Comparison of ENCODE assay signal across 15 cellular contexts in genomic region chr11:11478687-11479086, GRCh38.
"Had no signal": no experiment of that assay in that cellular context is flagged by ENCODE, and none has a peak within 500 bp of the region (broad histone marks: within the 10 kb centered on the region; RNA-seq: fewer than 3 reads in every experiment).

No MANE protein-coding gene starts in this region.

- H3K9me3 Mint-ChIP-seq: natural killer cell, type B pancreatic cell had no signal

- H3K4me3 Mint-ChIP-seq: activated CD8-positive, alpha-beta T cell treated with anti-CD3 and anti-CD28 coated beads, Interleukin-2, amount 10 ng/mL, durations not matched to agents 7 days and 5 days; natural killer cell; type B pancreatic cell had no signal

- ATAC-seq: activated CD8-positive, alpha-beta T cell treated with anti-CD3 and anti-CD28 coated beads, Interleukin-2, amount 10 ng/mL, durations not matched to agents 7 days and 5 days; left colon; mucosa of descending colon; natural killer cell; psoas muscle; stimulated activated naive CD8-positive, alpha-beta T cell treated with anti-CD3 and anti-CD28 coated beads, Interleukin-15, Interleukin-2, amounts not matched to agents 100 U/mL and 50 U/mL, for 24 hours had no signal

- H3K36me3 Mint-ChIP-seq: natural killer cell, type B pancreatic cell had no signal

- DNase-seq: activated CD4-positive, alpha-beta T cell treated with anti-CD3 and anti-CD28 coated beads for 48 hours; activated CD8-positive, alpha-beta memory T cell treated with anti-CD3 and anti-CD28 coated beads, Interleukin-2, amount 50 U/mL, for 48 hours; activated CD8-positive, alpha-beta T cell treated with anti-CD3 and anti-CD28 coated beads, Interleukin-2, amount 10 ng/mL, durations not matched to agents 7 days and 5 days; cortex of kidney; effector CD8-positive, alpha-beta T cell; left colon; mucosa of descending colon; natural killer cell; psoas muscle; stimulated activated CD4-positive, alpha-beta T cell treated with anti-CD3 and anti-CD28 coated beads, Interleukin-2, amount 100 ng/mL, for 48 hours; stimulated activated CD8-positive, alpha-beta memory T cell treated with anti-CD3 and anti-CD28 coated beads, Interleukin-4, amount 100 ng/mL, for 48 hours; stimulated activated naive CD8-positive, alpha-beta T cell treated with anti-CD3 and anti-CD28 coated beads, Interleukin-15, Interleukin-2, amounts not matched to agents 100 U/mL and 50 U/mL, for 24 hours; T-helper 9 cell had no signal

- H3K4me1 Mint-ChIP-seq: natural killer cell had no signal

- H3K27ac Mint-ChIP-seq: activated CD8-positive, alpha-beta T cell treated with anti-CD3 and anti-CD28 coated beads, Interleukin-2, amount 10 ng/mL, durations not matched to agents 7 days and 5 days; natural killer cell; type B pancreatic cell had no signal

- H3K4me3 ChIP-seq: mucosa of descending colon, psoas muscle, suprapubic skin had no signal
